8 cellular contexts compared by ENCODE assay signal in genomic region chr1:51622455-51622913, GRCh38. TPM values are rescaled to one million over a fixed set of nuclear protein-coding genes. Genes with fewer than 3 reads are reported as not detected.
DNase-seq lines count a peak whose midpoint lies in the region; ATAC-seq and TF ChIP-seq lines count a peak whose summit lies in the region.

No MANE protein-coding gene starts in this region.

- TF ChIP-seq CTCF in BE2C (IDR thresholded peaks at IDR 0.05; ENCODE audit: low read depth, low read length), result no peak

- WGBS in trophoblast cell (ENCODE audit: extremely low coverage, insufficient coverage, insufficient read length), result no CpG with 5 or more reads among the region's 2 CpGs

- H3K79me1 ChIP-seq in trophoblast cell (ENCODE audit: low read length), result peaks cover 13% of the 10 kb centered on the region

- no peak overlapping the region for H3K4ac ChIP-seq in trophoblast cell (ENCODE audit: low read depth, low read length)

- H3K9ac ChIP-seq in NT2/D1 (ENCODE audit: insufficient read length, low read depth), result no peak overlapping the region
- H3K9ac ChIP-seq in trophoblast cell (ENCODE audit: low read length), result no peak overlapping the region

- H3K23ac ChIP-seq in trophoblast cell (ENCODE audit: low read length), result no peak overlapping the region

- peaks cover 22% of the 10 kb centered on the region for H3K79me2 ChIP-seq in trophoblast cell (ENCODE audit: control insufficient read depth, insufficient read depth, low read length, poor library complexity)

- H3K27me3 ChIP-seq in BE2C (no peaks in the 10 kb centered on the region), NT2/D1 (ENCODE audit: insufficient read depth, insufficient read length) (no peaks in the 10 kb centered on the region), trophoblast cell (ENCODE audit: insufficient read depth, low read length) (no peaks in the 10 kb centered on the region)

- H4K12ac ChIP-seq in trophoblast cell (ENCODE audit: low read depth, low read length), result no peak overlapping the region

- H2BK5ac ChIP-seq in trophoblast cell (ENCODE audit: low read depth, low read length, poor library complexity), result no peak overlapping the region

- peak overlapping the region; percentile 25 for H3K4me2 ChIP-seq in trophoblast cell (ENCODE audit: low read length)

- H3K4me1 ChIP-seq in BE2C, result no peaks in the 10 kb centered on the region
- peaks cover 7% of the 10 kb centered on the region for H3K4me1 ChIP-seq in NT2/D1 (ENCODE audit: insufficient read depth, insufficient read length)
- H3K4me1 ChIP-seq in trophoblast cell (ENCODE audit: control insufficient read depth in 1 of 2, insufficient read depth in 2 of 2, low read length in 2 of 2), result peaks cover 2 to 13% of the 10 kb centered on the region in 2 experiments

- H3K18ac ChIP-seq in trophoblast cell (ENCODE audit: low read length), result no peak overlapping the region

- H3K4me3 ChIP-seq in BE2C (ENCODE audit: low read depth, low read length), result no peak overlapping the region
- H3K4me3 ChIP-seq in NT2/D1 (ENCODE audit: insufficient read length, low read depth), result no peak overlapping the region
- H3K4me3 ChIP-seq in trophoblast cell (ENCODE audit: low read depth, low read length), result no peak overlapping the region

- H2AFZ ChIP-seq in trophoblast cell (ENCODE audit: insufficient read depth, low read length, poor library complexity), result no peak overlapping the region

- H3K27ac ChIP-seq in epithelial cell of prostate (peak overlapping the region; percentile 71), trophoblast cell (ENCODE audit: low read depth, low read length) (peak overlapping the region; percentile 83)

- H3K9me3 ChIP-seq in BE2C (no peaks in the 10 kb centered on the region), NT2/D1 (ENCODE audit: insufficient read depth, low read length) (no peaks in the 10 kb centered on the region), trophoblast cell (ENCODE audit: insufficient read depth, low read depth, low read length) (no peaks in the 10 kb centered on the region)

- H2BK120ac ChIP-seq in trophoblast cell (ENCODE audit: insufficient read depth, low read length, poor library complexity), result no peak overlapping the region

- ATAC-seq in HG03139 (IDR thresholded peaks at IDR 0.05; ENCODE audit: unreplicated experiment) (no peak), GM19328 (IDR thresholded peaks at IDR 0.05; ENCODE audit: unreplicated experiment) (no peak), GM19324 (IDR thresholded peaks at IDR 0.05; ENCODE audit: low FRiP score, unreplicated experiment) (no peak)

- H3K14ac ChIP-seq in trophoblast cell (ENCODE audit: low read length), result no peak overlapping the region

- H4K91ac ChIP-seq in trophoblast cell (ENCODE audit: low read depth, low read length), result no peak overlapping the region

- DNase-seq in BE2C, result peak; percentile 17
- DNase-seq in HS-5 (ENCODE audit: low read depth), result peak; percentile 45
- DNase-seq in NT2/D1 (ENCODE audit: low read depth, low spot score), result peak; percentile 30
- peak; percentile 86 for DNase-seq in epithelial cell of prostate (ENCODE audit: low read depth, low spot score)
- DNase-seq in trophoblast cell, result peak; percentile 93 to 95

- H3K36me3 ChIP-seq in BE2C, result no peaks in the 10 kb centered on the region
- no peaks in the 10 kb centered on the region for H3K36me3 ChIP-seq in NT2/D1 (ENCODE audit: insufficient read depth, insufficient read length, low read length)
- H3K36me3 ChIP-seq in trophoblast cell (ENCODE audit: control insufficient read depth in 1 of 2, insufficient read depth in 2 of 2, low read length in 2 of 2), result peaks cover 0 to 2% of the 10 kb centered on the region in 2 experiments

- H2BK12ac ChIP-seq in trophoblast cell (ENCODE audit: low read length), result no peak overlapping the region

- no peak overlapping the region for H4K8ac ChIP-seq in trophoblast cell (ENCODE audit: low read depth, low read length)

- H2AK5ac ChIP-seq in trophoblast cell (ENCODE audit: low read length), result no peak overlapping the region

RNA-seq across cellular contexts. Expression of gene OSBPL9, which starts 5.6 kb away (rescaled TPM):
- 20.4 TPM for polyA plus RNA-seq in BE2C (2012; ENCODE audit: insufficient read depth, insufficient read length, low read depth)
- polyA plus RNA-seq in trophoblast cell (2013), result 187 and 189 TPM in 2 replicates

Comparison
In these comparisons a context has a peak if more than half of its experiments do, and no peak if none do; other contexts are left out.
1. DNase-seq: peak in every context shown above with its lines; median percentile 94 in trophoblast cell; 86 in epithelial cell of prostate; 45 in HS-5; 30 in NT2/D1; 17 in BE2C.